1 cellular context compared by ENCODE assay signal in genomic region chr5:73591698-73592501, GRCh38.
TF ChIP-seq lines count a peak whose summit lies in the region.

No MANE protein-coding gene starts in this region.

TF ChIP-seq in GM12878, 131 proteins besides CTCF, POLR2A, EP300 and RAD21:
- TF ChIP-seq CBX3 (IDR thresholded peaks at IDR 0.05; ENCODE audit: borderline replicate concordance, low read depth) (no peak), WRNIP1 (IDR thresholded peaks at IDR 0.05; ENCODE audit: borderline replicate concordance, low read depth, low read length) (no peak), FOXM1 (IDR thresholded peaks at IDR 0.05; ENCODE audit: low read depth, low read length) (no peak), SIX5 (IDR thresholded peaks at IDR 0.05; ENCODE audit: low read depth, low read length, severe bottlenecking) (no peak), BRCA1 (IDR thresholded peaks at IDR 0.05; ENCODE audit: low read depth, low read length) (no peak), ZBTB4 (CRISPR knock-in tag; IDR thresholded peaks at IDR 0.05) (no peak), IKZF1 (conservative IDR thresholded peaks at IDR 0.05) (no peak), TAF1 (IDR thresholded peaks at IDR 0.05; ENCODE audit: borderline replicate concordance, low read depth, low read length) (no peak), E4F1 (IDR thresholded peaks at IDR 0.05; ENCODE audit: borderline replicate concordance, partially characterized antibody) (no peak), CREM (IDR thresholded peaks at IDR 0.05; ENCODE audit: low read depth) (no peak), RELB (IDR thresholded peaks at IDR 0.05; ENCODE audit: low read depth) (no peak), SREBF1 (IDR thresholded peaks at IDR 0.05; ENCODE audit: low read length) (no peak)
TF ChIP-seq in GM12878: peak in this region for 0.
